Comparison of ENCODE assay signal across 8 cellular contexts in the genomic region with DNA sequence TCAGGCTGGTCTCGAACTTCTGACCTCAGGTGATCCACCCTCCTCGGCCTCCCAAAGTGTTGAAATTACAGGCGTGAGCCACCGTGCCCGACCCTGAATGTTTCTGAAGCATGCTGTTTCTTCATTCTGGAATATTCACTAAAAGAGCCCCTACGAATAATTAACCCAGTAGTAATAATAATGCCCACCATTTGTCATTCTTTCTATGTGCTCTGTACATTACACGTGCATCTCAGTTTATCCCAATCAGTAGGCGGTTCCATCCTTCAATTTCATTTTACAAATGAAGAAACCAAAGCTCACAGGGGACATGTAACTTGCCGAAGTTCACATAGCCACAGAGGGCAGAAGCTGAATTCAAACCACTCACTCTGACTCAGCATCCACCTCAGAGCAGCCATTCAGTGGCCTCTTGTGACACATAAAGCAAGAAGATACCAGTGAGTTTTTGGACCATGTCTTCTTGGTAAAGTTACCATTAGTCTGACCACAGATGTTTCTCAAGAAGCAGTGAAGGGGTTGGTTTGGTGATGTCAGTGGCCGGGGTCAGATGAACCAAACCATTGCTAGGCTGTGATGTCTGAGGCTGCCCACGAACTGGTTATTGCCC.
DNase-seq lines count a peak whose midpoint lies in the region; ATAC-seq and TF ChIP-seq lines count a peak whose summit lies in the region.

No MANE protein-coding gene starts in this region.

- peak overlapping the region; percentile 29 for H3K27ac ChIP-seq in VCaP

- TF ChIP-seq CTCF in VCaP (conservative IDR thresholded peaks at IDR 0.05) (no peak), epithelial cell of proximal tubule (conservative IDR thresholded peaks at IDR 0.05; ENCODE audit: low read depth, low read length) (no peak)

- peak; percentile 44 for DNase-seq in activated T-cell treated with anti-CD3 and anti-CD28 coated beads for 24 hours (ENCODE audit: low read depth)
- DNase-seq in activated T-cell treated with anti-CD3 and anti-CD28 coated beads, Interleukin-2, amount 50 U/mL, for 1 hour = no peak
- DNase-seq in epithelial cell of proximal tubule (ENCODE audit: low read depth) = peak; percentile 100
- DNase-seq in stimulated activated CD8-positive, alpha-beta memory T cell treated with anti-CD3 and anti-CD28 coated beads, Interleukin-12 subunit alpha, Interleukin-12 subunit beta, amount 100 ng/mL, for 4 hours (ENCODE audit: low read depth) = peak; percentile 30
- no peak for DNase-seq in hypothalamus (lab: John Stamatoyannopoulos, UW)
- no peak for DNase-seq in KG1 (lab: John Stamatoyannopoulos, UW)

- no peak overlapping the region for H3K4me3 ChIP-seq in epithelial cell of proximal tubule (ENCODE audit: low read depth, low read length)

- peak; percentile 69 for ATAC-seq in HG03103 (IDR thresholded peaks at IDR 0.05; ENCODE audit: low read depth, unreplicated experiment)

Comparison
In these comparisons a context has a peak if more than half of its experiments do, and no peak if none do; other contexts are left out.
1. DNase-seq: peak in activated T-cell treated with anti-CD3 and anti-CD28 coated beads for 24 hours (single experiment), epithelial cell of proximal tubule (single experiment) and stimulated activated CD8-positive, alpha-beta memory T cell treated with anti-CD3 and anti-CD28 coated beads, Interleukin-12 subunit alpha, Interleukin-12 subunit beta, amount 100 ng/mL, for 4 hours (single experiment); none in activated T-cell treated with anti-CD3 and anti-CD28 coated beads, Interleukin-2, amount 50 U/mL, for 1 hour (single experiment), hypothalamus (0 of 51) and KG1 (single experiment).